In the genomic region with DNA sequence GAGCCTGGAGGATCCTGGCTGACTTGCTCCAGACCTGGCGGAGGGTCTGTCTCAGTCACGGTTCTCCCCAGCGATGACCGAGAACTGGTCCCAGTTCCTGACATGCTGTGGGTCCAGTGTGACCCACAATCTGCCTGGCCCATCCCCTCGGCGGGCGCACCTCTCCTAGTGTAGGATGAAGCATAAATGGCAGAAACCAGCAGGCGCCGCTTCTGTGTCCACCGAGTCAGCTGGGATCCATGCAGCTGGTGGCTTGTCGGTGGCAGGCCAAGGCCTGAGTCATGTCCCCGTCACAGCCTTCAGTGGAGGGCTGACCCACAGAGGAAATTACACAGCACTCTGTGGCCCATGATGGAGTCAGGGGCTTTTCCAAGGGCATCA, we compare ENCODE assay signal across 1 cellular context.
TF ChIP-seq lines count a peak whose summit lies in the region.

No MANE protein-coding gene starts in this region.

TF ChIP-seq in K562, 482 proteins besides CTCF, POLR2A, EP300 and RAD21 (continued from another document):
- TF ChIP-seq ZNF592 (IDR thresholded peaks at IDR 0.05) = peak; percentile 13; the same call in 1 of the 2 replicates
- TF ChIP-seq TFAP4 (CRISPR knock-in tag; IDR thresholded peaks at IDR 0.05; ENCODE audit: borderline replicate concordance) = peak; percentile 91
- TF ChIP-seq ZBTB17 (CRISPR knock-in tag; IDR thresholded peaks at IDR 0.05) = peak; percentile 57; the same call in 1 of the 2 replicates
- TF ChIP-seq FOSL1 (tag; conservative IDR thresholded peaks at IDR 0.05) = peak; percentile 3; the same call in 1 of the 2 replicates
- 0 out of 2 replicates have a peak, but pooled peaks have one; percentile 14 for TF ChIP-seq ZFPM2 (CRISPR knock-in tag; IDR thresholded peaks at IDR 0.05)
- no peak for TF ChIP-seq FIP1L1 (IDR thresholded peaks at IDR 0.05; ENCODE audit: low read depth, low read length, poor library complexity, severe bottlenecking)
- no peak for TF ChIP-seq SNAPC5 (CRISPR knock-in tag; IDR thresholded peaks at IDR 0.05)
- peak; percentile 49; the same call in 1 of the 2 replicates for TF ChIP-seq RBFOX2 (IDR thresholded peaks at IDR 0.05; ENCODE audit: low read depth, low read length)
- 0 out of 2 replicates have a peak, but pooled peaks have one; percentile 15 for TF ChIP-seq ZBTB7A (IDR thresholded peaks at IDR 0.05; ENCODE audit: borderline replicate concordance, control insufficient read depth, low read depth, low read length)
- TF ChIP-seq CC2D1A (IDR thresholded peaks at IDR 0.05) = no peak
- TF ChIP-seq, protein P1, sequence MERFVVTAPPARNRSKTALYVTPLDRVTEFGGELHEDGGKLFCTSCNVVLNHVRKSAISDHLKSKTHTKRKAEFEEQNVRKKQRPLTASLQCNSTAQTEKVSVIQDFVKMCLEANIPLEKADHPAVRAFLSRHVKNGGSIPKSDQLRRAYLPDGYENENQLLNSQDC (CRISPR knock-in tag; IDR thresholded peaks at IDR 0.05) = no peak
- 0 out of 2 replicates have a peak, but pooled peaks have one; percentile 5 for TF ChIP-seq MEF2D (tag; conservative IDR thresholded peaks at IDR 0.05; ENCODE audit: low read depth)
- no peak for TF ChIP-seq ZNF561 (CRISPR knock-in tag; conservative IDR thresholded peaks at IDR 0.05)
- peak; percentile 64 for TF ChIP-seq ZNF311 (CRISPR knock-in tag; IDR thresholded peaks at IDR 0.05)
- TF ChIP-seq NR4A1 (CRISPR knock-in tag; IDR thresholded peaks at IDR 0.05) = no peak
- peak; percentile 77; the same call in 1 of the 2 replicates for TF ChIP-seq NR4A1 (tag; IDR thresholded peaks at IDR 0.05)
- TF ChIP-seq HSF4 (CRISPR knock-in tag; IDR thresholded peaks at IDR 0.05; ENCODE audit: borderline replicate concordance) = peak; percentile 28; the same call in 1 of the 2 replicates
- peak; percentile 10; the same call in 1 of the 2 replicates for TF ChIP-seq GABPA (tag; conservative IDR thresholded peaks at IDR 0.05; ENCODE audit: low read depth)
- TF ChIP-seq FOS (IDR thresholded peaks at IDR 0.05; ENCODE audit: extremely low read depth, insufficient read length) = no peak
- 0 out of 2 replicates have a peak, but pooled peaks have one; percentile 8 for TF ChIP-seq ATF3 (IDR thresholded peaks at IDR 0.05)
- TF ChIP-seq ATF3 (CRISPR knock-in tag; conservative IDR thresholded peaks at IDR 0.05) = no peak
- no peak for TF ChIP-seq PTBP1 (IDR thresholded peaks at IDR 0.05; ENCODE audit: low read depth, low read length)
- peak; percentile 82 for TF ChIP-seq ZBTB9 (CRISPR knock-in tag; IDR thresholded peaks at IDR 0.05)
- peak; percentile 65; the same call in 1 of the 2 replicates for TF ChIP-seq ZFX (CRISPR knock-in tag; IDR thresholded peaks at IDR 0.05)
- TF ChIP-seq MAZ (CRISPR knock-in tag; conservative IDR thresholded peaks at IDR 0.05 in 1 of 2, IDR thresholded peaks at IDR 0.05 in 1 of 2) = peak in 1 of 2 experiments; percentile 46; a peak in 1 of 4 replicates
- TF ChIP-seq DACH1 (IDR thresholded peaks at IDR 0.05; ENCODE audit: partially characterized antibody) = peak; percentile 49
- TF ChIP-seq POLR2G (IDR thresholded peaks at IDR 0.05; ENCODE audit: low read depth, low read length) = 0 out of 2 replicates have a peak, but pooled peaks have one; percentile 25
- TF ChIP-seq NR2C2 (CRISPR knock-in tag; IDR thresholded peaks at IDR 0.05) = no peak
- 0 out of 2 replicates have a peak, but pooled peaks have one; percentile 12 for TF ChIP-seq NR2C2 (tag; IDR thresholded peaks at IDR 0.05)
- TF ChIP-seq ZEB2 (IDR thresholded peaks at IDR 0.05) = no peak
- peak; percentile 54; the same call in 1 of the 2 replicates for TF ChIP-seq CUX1 (CRISPR knock-in tag; IDR thresholded peaks at IDR 0.05)
- 0 out of 2 replicates have a peak, but pooled peaks have one; percentile 44 for TF ChIP-seq ZNF583 (CRISPR knock-in tag; IDR thresholded peaks at IDR 0.05)
- peak; percentile 13 for TF ChIP-seq TAF9B (IDR thresholded peaks at IDR 0.05; ENCODE audit: partially characterized antibody)
- peak; percentile 47 for TF ChIP-seq DMBX1 (CRISPR knock-in tag; IDR thresholded peaks at IDR 0.05; ENCODE audit: borderline replicate concordance)
